Comparison of ENCODE assay signal across 25 cellular contexts in the genomic region with DNA sequence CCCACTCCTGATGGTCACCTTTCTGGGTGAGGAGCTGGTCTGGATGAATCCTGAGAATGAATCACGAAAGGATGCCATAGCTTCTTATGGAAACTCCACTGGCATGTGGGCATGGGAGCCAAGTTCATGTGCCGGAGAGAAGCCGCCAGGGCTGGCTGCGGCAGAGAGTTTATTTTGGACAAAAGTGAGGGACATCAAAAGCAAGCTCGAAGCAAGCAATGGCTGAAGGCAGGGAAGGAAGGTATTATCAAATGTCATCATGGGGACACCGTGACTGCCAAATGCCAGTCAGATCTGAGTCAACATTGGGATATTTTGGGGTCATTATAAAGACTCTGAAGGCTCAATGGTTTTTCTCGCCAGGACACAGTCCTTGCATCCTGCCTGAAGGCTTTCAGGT.
"Had no signal": no experiment of that assay in that cellular context is flagged by ENCODE, and none has a peak within 500 bp of the region (broad histone marks: within the 10 kb centered on the region; RNA-seq: fewer than 3 reads in every experiment).

No MANE protein-coding gene starts in this region.

- H3K4me3 Mint-ChIP-seq: natural killer cell treated with Interleukin-12 subunit alpha and Interleukin-12 subunit beta and Interleukin-15 and Interleukin-18, amount 100 ng/mL, for 72 hours; nephron progenitor cell; neural crest cell; stimulated activated effector memory CD8-positive, alpha-beta T cell treated with anti-CD3 and anti-CD28 coated beads, Interleukin-12 subunit alpha, Interleukin-12 subunit beta, amount 100 ng/mL, for 72 hours; stimulated activated naive B cell treated with anti-CD40 and anti-IgM and Interleukin-4, amounts not matched to agents 10 μg/mL and 1 μg/mL and 100 μg/mL, for 72 hours; stimulated activated naive CD8-positive, alpha-beta T cell treated with anti-CD3 and anti-CD28 coated beads, Interleukin-15, Interleukin-2, amounts not matched to agents 100 ng/mL and 50 ng/mL, for 24 hours had no signal

- H3K36me3 ChIP-seq: neutrophil, pancreas, prostate gland, right lobe of liver, sigmoid colon, stomach, thoracic aorta, thyroid gland, tibial nerve, upper lobe of left lung, vagina had no signal

- DNase-seq: nephron progenitor cell; nucleus accumbens; pancreas; right cardiac atrium; right lobe of liver; sigmoid colon; small intestine; stimulated activated CD4-positive, alpha-beta T cell treated with anti-CD3 and anti-CD28 coated beads, Interleukin-15, amount 100 ng/mL, for 24 hours; stimulated activated CD4-positive, alpha-beta T cell treated with anti-CD3 and anti-CD28 coated beads, Interleukin-2, amount 100 ng/mL, for 24 hours; stimulated activated CD4-positive, alpha-beta T cell treated with anti-CD3 and anti-CD28 coated beads, Interleukin-2, amount 100 ng/mL, for 48 hours; stimulated activated CD4-positive, alpha-beta T cell treated with anti-CD3 and anti-CD28 coated beads, Interleukin-4, amount 100 ng/mL, for 24 hours; stimulated activated naive B cell treated with anti-CD40 and anti-IgM and Interleukin-4, amounts not matched to agents 10 μg/mL and 1 μg/mL and 100 μg/mL, for 72 hours; stimulated activated naive CD4-positive, alpha-beta T cell treated with Interleukin-2 at 50 U/mL for 16 hours; stomach; thyroid gland; upper lobe of left lung had no signal

- H3K9me3 ChIP-seq: neutrophil, pancreas, prostate gland, right lobe of liver, sigmoid colon, stomach, thoracic aorta, thyroid gland, tibial nerve, upper lobe of left lung, vagina had no signal

- H3K27ac ChIP-seq: neutrophil, pancreas, prostate gland, right lobe of liver, sigmoid colon, stomach, thoracic aorta, thyroid gland, tibial nerve, upper lobe of left lung, vagina had no signal

- H3K27me3 ChIP-seq: pancreas, right lobe of liver, sigmoid colon, stomach, thyroid gland, tibial nerve, upper lobe of left lung, vagina had no signal

- H3K4me1 ChIP-seq: pancreas, right lobe of liver, sigmoid colon had no signal

- ATAC-seq: natural killer cell treated with Interleukin-12 subunit alpha and Interleukin-12 subunit beta and Interleukin-15 and Interleukin-18, amount 100 ng/mL, for 72 hours; pancreas; right cardiac atrium; right lobe of liver; stimulated activated effector memory CD8-positive, alpha-beta T cell treated with anti-CD3 and anti-CD28 coated beads, Interleukin-12 subunit alpha, Interleukin-12 subunit beta, amount 100 ng/mL, for 72 hours; stimulated activated naive B cell treated with anti-CD40 and anti-IgM and Interleukin-4, amounts not matched to agents 10 μg/mL and 1 μg/mL and 100 μg/mL, for 72 hours had no signal

- H3K27ac Mint-ChIP-seq: natural killer cell treated with Interleukin-12 subunit alpha and Interleukin-12 subunit beta and Interleukin-15 and Interleukin-18, amount 100 ng/mL, for 72 hours; nephron progenitor cell; stimulated activated effector memory CD8-positive, alpha-beta T cell treated with anti-CD3 and anti-CD28 coated beads, Interleukin-12 subunit alpha, Interleukin-12 subunit beta, amount 100 ng/mL, for 72 hours; stimulated activated naive B cell treated with anti-CD40 and anti-IgM and Interleukin-4, amounts not matched to agents 10 μg/mL and 1 μg/mL and 100 μg/mL, for 72 hours; stimulated activated naive CD8-positive, alpha-beta T cell treated with anti-CD3 and anti-CD28 coated beads, Interleukin-15, Interleukin-2, amounts not matched to agents 100 ng/mL and 50 ng/mL, for 24 hours had no signal

- H3K4me3 ChIP-seq: pancreas, prostate gland, right lobe of liver, sigmoid colon, stomach, thoracic aorta, thyroid gland, tibial nerve, upper lobe of left lung, vagina had no signal

- H3K36me3 Mint-ChIP-seq: stimulated activated effector memory CD8-positive, alpha-beta T cell treated with anti-CD3 and anti-CD28 coated beads, Interleukin-12 subunit alpha, Interleukin-12 subunit beta, amount 100 ng/mL, for 72 hours; stimulated activated naive B cell treated with anti-CD40 and anti-IgM and Interleukin-4, amounts not matched to agents 10 μg/mL and 1 μg/mL and 100 μg/mL, for 72 hours had no signal

- H3K9me3 Mint-ChIP-seq: natural killer cell treated with Interleukin-12 subunit alpha and Interleukin-12 subunit beta and Interleukin-15 and Interleukin-18, amount 100 ng/mL, for 72 hours; nephron progenitor cell; stimulated activated effector memory CD8-positive, alpha-beta T cell treated with anti-CD3 and anti-CD28 coated beads, Interleukin-12 subunit alpha, Interleukin-12 subunit beta, amount 100 ng/mL, for 72 hours; stimulated activated naive B cell treated with anti-CD40 and anti-IgM and Interleukin-4, amounts not matched to agents 10 μg/mL and 1 μg/mL and 100 μg/mL, for 72 hours; stimulated activated naive CD8-positive, alpha-beta T cell treated with anti-CD3 and anti-CD28 coated beads, Interleukin-15, Interleukin-2, amounts not matched to agents 100 ng/mL and 50 ng/mL, for 24 hours had no signal
